ENCODE assay signal across 9 cellular contexts in genomic region chr2:39244241-39244862, GRCh38. TPM values are rescaled to one million over a fixed set of nuclear protein-coding genes. Genes with fewer than 3 reads are reported as not detected.
DNase-seq lines count a peak whose midpoint lies in the region; ATAC-seq and TF ChIP-seq lines count a peak whose summit lies in the region.
"Not testable (repeated sequence)": the region's sequence is repeated elsewhere in the genome, so short reads cannot be mapped to it uniquely, and the experiment has no call there.
"Had no signal": no experiment of that assay in that cellular context is flagged by ENCODE, and none has a peak within 500 bp of the region (broad histone marks: within the 10 kb centered on the region; RNA-seq: fewer than 3 reads in every experiment).

No MANE protein-coding gene starts in this region.

- POLR2A ChIA-PET in activated CD4-positive, alpha-beta memory T cell treated with anti-CD3 and anti-CD28 coated beads for 36 hours (lab: Charles Lee) = not testable (repeated sequence)

- H3K4me3 ChIP-seq in HFF-Myc (replicated peaks; ENCODE audit: low read depth, low read length) (peak overlapping the region; percentile 45), RWPE2 (ENCODE audit: severe bottlenecking) (peak overlapping the region; percentile 40), lower lobe of right lung (peak overlapping the region; percentile 45)

- not testable (repeated sequence) for H3K27ac Mint-ChIP-seq in CD14-positive monocyte
- H3K27ac Mint-ChIP-seq in activated CD4-positive, alpha-beta memory T cell treated with anti-CD3 and anti-CD28 coated beads for 36 hours = peak overlapping the region; percentile 36
- peak overlapping the region; percentile 12 for H3K27ac Mint-ChIP-seq in activated naive CD4-positive, alpha-beta T cell treated with anti-CD3 and anti-CD28 coated beads, Interleukin-2, amount 10 ng/mL, durations not matched to agents 7 days and 5 days
- peak overlapping the region; percentile 49 for H3K27ac Mint-ChIP-seq in central memory CD8-positive, alpha-beta T cell (ENCODE audit: low read depth)
- H3K27ac Mint-ChIP-seq in stimulated activated naive CD8-positive, alpha-beta T cell treated with anti-CD3 and anti-CD28 coated beads, Interleukin-15, Interleukin-2, amounts not matched to agents 100 ng/mL and 50 ng/mL, for 24 hours = peak overlapping the region; percentile 56

- peaks cover 2 to 11% (median 8%) of the 10 kb centered on the region in 7 donors for H3K9me3 Mint-ChIP-seq in CD14-positive monocyte
- H3K9me3 Mint-ChIP-seq in activated CD4-positive, alpha-beta memory T cell treated with anti-CD3 and anti-CD28 coated beads for 36 hours; activated naive CD4-positive, alpha-beta T cell treated with anti-CD3 and anti-CD28 coated beads, Interleukin-2, amount 10 ng/mL, durations not matched to agents 7 days and 5 days; central memory CD8-positive, alpha-beta T cell; stimulated activated naive CD8-positive, alpha-beta T cell treated with anti-CD3 and anti-CD28 coated beads, Interleukin-15, Interleukin-2, amounts not matched to agents 100 ng/mL and 50 ng/mL, for 24 hours: not testable (repeated sequence)

- not testable (repeated sequence) for DNase-seq in CD14-positive monocyte (ENCODE audit: low spot score); HFF-Myc (ENCODE audit: extremely low read depth, low read depth); RWPE2 (ENCODE audit: low spot score); activated CD4-positive, alpha-beta memory T cell treated with anti-CD3 and anti-CD28 coated beads for 36 hours; activated naive CD4-positive, alpha-beta T cell treated with anti-CD3 and anti-CD28 coated beads, Interleukin-2, amount 10 ng/mL, durations not matched to agents 7 days and 5 days; central memory CD8-positive, alpha-beta T cell (ENCODE audit: low spot score in 2 of 2); lower lobe of right lung

- H3K36me3 ChIP-seq in RWPE2 (ENCODE audit: low read depth); lower lobe of right lung: not testable (repeated sequence)

- H3K27ac ChIP-seq in RWPE2 (ENCODE audit: poor library complexity, severe bottlenecking); lower lobe of right lung: not testable (repeated sequence)

- H3K36me3 Mint-ChIP-seq in CD14-positive monocyte; activated CD4-positive, alpha-beta memory T cell treated with anti-CD3 and anti-CD28 coated beads for 36 hours; activated naive CD4-positive, alpha-beta T cell treated with anti-CD3 and anti-CD28 coated beads, Interleukin-2, amount 10 ng/mL, durations not matched to agents 7 days and 5 days; central memory CD8-positive, alpha-beta T cell (ENCODE audit: insufficient read depth); stimulated activated naive CD8-positive, alpha-beta T cell treated with anti-CD3 and anti-CD28 coated beads, Interleukin-15, Interleukin-2, amounts not matched to agents 100 ng/mL and 50 ng/mL, for 24 hours (ENCODE audit: low read depth): not testable (repeated sequence)

- H3K27me3 Mint-ChIP-seq in CD14-positive monocyte (ENCODE audit: low read depth in 3 of 3) = peaks cover 6 to 11% (median 7%) of the 10 kb centered on the region in 3 donors
- H3K27me3 Mint-ChIP-seq in activated CD4-positive, alpha-beta memory T cell treated with anti-CD3 and anti-CD28 coated beads for 36 hours; central memory CD8-positive, alpha-beta T cell; stimulated activated naive CD8-positive, alpha-beta T cell treated with anti-CD3 and anti-CD28 coated beads, Interleukin-15, Interleukin-2, amounts not matched to agents 100 ng/mL and 50 ng/mL, for 24 hours: not testable (repeated sequence)
- peaks cover 20% of the 10 kb centered on the region for H3K27me3 Mint-ChIP-seq in activated naive CD4-positive, alpha-beta T cell treated with anti-CD3 and anti-CD28 coated beads, Interleukin-2, amount 10 ng/mL, durations not matched to agents 7 days and 5 days

- CTCF ChIA-PET in activated CD4-positive, alpha-beta memory T cell treated with anti-CD3 and anti-CD28 coated beads for 36 hours (lab: Charles Lee) = interaction anchor here (0.6 to 2.4 kb wide), 5 partner anchors 10 to 308 kb away, joined by 3 to 13 read pairs (median 3); no protein-coding TSS in a partner anchor
- CTCF ChIA-PET in activated naive CD4-positive, alpha-beta T cell treated with anti-CD3 and anti-CD28 coated beads, Interleukin-2, amount 10 ng/mL, durations not matched to agents 7 days and 5 days (lab: Charles Lee) = interaction anchor here (0.6 to 2.0 kb wide), 4 partner anchors 15 to 297 kb away, joined by 3 to 12 read pairs (median 6); no protein-coding TSS in a partner anchor

- intact Hi-C loops in CD14-positive monocyte (cut with micrococcal nuclease); lower lobe of right lung (cut with DNase I): not testable (repeated sequence)
- intact Hi-C loops in activated CD4-positive, alpha-beta memory T cell treated with anti-CD3 and anti-CD28 coated beads for 36 hours (cut with micrococcal nuclease) = loop anchor here (10.0 kb wide), 1 partner anchor 480 kb away; no protein-coding TSS in a partner anchor

- not testable (repeated sequence) for H3K27me3 ChIP-seq in RWPE2 (ENCODE audit: insufficient read depth, poor library complexity, severe bottlenecking); lower lobe of right lung (ENCODE audit: low read depth)

- not testable (repeated sequence) for H3K4me1 ChIP-seq in RWPE2 (ENCODE audit: insufficient read depth, poor library complexity, severe bottlenecking); lower lobe of right lung

- not testable (repeated sequence) for TF ChIP-seq CTCF in CD14-positive monocyte (IDR thresholded peaks at IDR 0.05); HFF-Myc (IDR thresholded peaks at IDR 0.05; ENCODE audit: low read depth, low read length, missing control alignments); RWPE2 (IDR thresholded peaks at IDR 0.05; ENCODE audit: poor library complexity, severe bottlenecking); lower lobe of right lung (IDR thresholded peaks at IDR 0.05)

- peaks cover 16% of the 10 kb centered on the region for H3K4me1 Mint-ChIP-seq in CD14-positive monocyte
- peaks cover 12% of the 10 kb centered on the region for H3K4me1 Mint-ChIP-seq in activated CD4-positive, alpha-beta memory T cell treated with anti-CD3 and anti-CD28 coated beads for 36 hours (ENCODE audit: low read depth)
- peaks cover 26% of the 10 kb centered on the region for H3K4me1 Mint-ChIP-seq in activated naive CD4-positive, alpha-beta T cell treated with anti-CD3 and anti-CD28 coated beads, Interleukin-2, amount 10 ng/mL, durations not matched to agents 7 days and 5 days
- H3K4me1 Mint-ChIP-seq in central memory CD8-positive, alpha-beta T cell = peaks cover 14% of the 10 kb centered on the region
- peaks cover 16% of the 10 kb centered on the region for H3K4me1 Mint-ChIP-seq in stimulated activated naive CD8-positive, alpha-beta T cell treated with anti-CD3 and anti-CD28 coated beads, Interleukin-15, Interleukin-2, amounts not matched to agents 100 ng/mL and 50 ng/mL, for 24 hours (ENCODE audit: low read depth)

- H3K4me3 Mint-ChIP-seq in CD14-positive monocyte = peak overlapping the region; percentile 77 to 94
- peak overlapping the region; percentile 76 for H3K4me3 Mint-ChIP-seq in activated CD4-positive, alpha-beta memory T cell treated with anti-CD3 and anti-CD28 coated beads for 36 hours
- H3K4me3 Mint-ChIP-seq in activated naive CD4-positive, alpha-beta T cell treated with anti-CD3 and anti-CD28 coated beads, Interleukin-2, amount 10 ng/mL, durations not matched to agents 7 days and 5 days = peak overlapping the region; percentile 58
- H3K4me3 Mint-ChIP-seq in central memory CD8-positive, alpha-beta T cell = peak overlapping the region; percentile 88
- H3K4me3 Mint-ChIP-seq in stimulated activated naive CD8-positive, alpha-beta T cell treated with anti-CD3 and anti-CD28 coated beads, Interleukin-15, Interleukin-2, amounts not matched to agents 100 ng/mL and 50 ng/mL, for 24 hours = peak overlapping the region; percentile 85

- not testable (repeated sequence) for ATAC-seq in RWPE2 (ENCODE audit: low read depth); central memory CD8-positive, alpha-beta T cell (replicated peaks; ENCODE audit: extremely low read depth, poor library complexity, severe bottlenecking); lower lobe of right lung

- not testable (repeated sequence) for H3K9me3 ChIP-seq in RWPE2 (ENCODE audit: severe bottlenecking); lower lobe of right lung

RNA-seq across cellular contexts. Expression of gene CDKL4, which starts 0.6 kb away (rescaled TPM):
- polyA plus RNA-seq in CD14-positive monocyte = not detected
- under 1 TPM; 0.14 to 0.22 TPM for total RNA-seq in activated CD4-positive, alpha-beta memory T cell treated with anti-CD3 and anti-CD28 coated beads for 36 hours
- 1.7 TPM for total RNA-seq in lower lobe of right lung
- polyA plus RNA-seq: GM23338 had no signal
